ENCODE assay signal across 19 cellular contexts in the genomic region with DNA sequence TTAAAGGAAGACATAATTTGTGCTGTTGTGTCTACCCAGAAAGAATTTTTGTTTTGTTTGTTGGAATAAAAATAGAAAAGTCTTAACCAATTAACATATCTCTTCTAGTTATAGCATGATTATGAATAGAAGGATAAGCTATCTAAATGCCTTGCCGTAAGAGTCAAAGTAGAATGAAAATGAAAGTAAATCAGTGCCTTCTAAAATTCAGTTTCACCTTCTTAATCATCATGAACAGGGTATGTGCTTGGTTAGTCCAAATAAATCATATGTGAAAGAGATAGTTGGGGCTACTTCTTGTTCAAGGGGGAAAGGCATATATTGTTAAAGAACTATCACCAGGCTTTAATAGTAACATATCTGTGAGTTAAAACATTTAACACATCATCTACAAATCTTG.
A peak's percentile ranks its signal among the peaks of the same experiment; 100 is the strongest.
DNase-seq lines count a peak whose midpoint lies in the region; ATAC-seq and TF ChIP-seq lines count a peak whose summit lies in the region.
"Had no signal": no experiment of that assay in that cellular context is flagged by ENCODE, and none has a peak within 500 bp of the region (broad histone marks: within the 10 kb centered on the region; RNA-seq: fewer than 3 reads in every experiment).

No MANE protein-coding gene starts in this region.

- intact Hi-C loops in Panc1 (cut with micrococcal nuclease; ENCODE audit: unreplicated experiment): no loop called here

- H3K36me3 ChIP-seq in Panc1 (ENCODE audit: control insufficient read depth, insufficient read depth, low read length): no peaks in the 10 kb centered on the region
- H3K36me3 ChIP-seq in subcutaneous abdominal adipose tissue (ENCODE audit: control insufficient read depth in 5 of 5, insufficient read depth in 5 of 5, low read length in 5 of 5): peaks cover 0 to 3% (median 0%) of the 10 kb centered on the region in 5 donors
- H3K36me3 ChIP-seq: BLaER1 treated with 17β-estradiol and CSF1 and Interleukin-3, amounts not matched to agents 10 nM and 100 nM; pancreas had no signal

- H3K4me1 ChIP-seq in Panc1 (ENCODE audit: control insufficient read depth, insufficient read depth, low read length) (peaks cover 22% of the 10 kb centered on the region), subcutaneous abdominal adipose tissue (ENCODE audit: control insufficient read depth in 5 of 5, insufficient read depth in 5 of 5, low read length in 5 of 5) (peaks cover 0 to 7% (median 3%) of the 10 kb centered on the region in 5 donors)
- H3K4me1 ChIP-seq: BLaER1 treated with 17β-estradiol and CSF1 and Interleukin-3, amounts not matched to agents 10 nM and 100 nM had no signal

- ATAC-seq in Panc1 (no peak), GM21528 (IDR thresholded peaks at IDR 0.05; ENCODE audit: low FRiP score, unreplicated experiment) (no peak)
- ATAC-seq: activated CD4-positive, alpha-beta T cell treated with anti-CD3 and anti-CD28 coated beads for 36 hours; activated naive CD8-positive, alpha-beta T cell treated with anti-CD3 and anti-CD28 coated beads, Interleukin-2, amount 50 U/mL, for 24 hours; mucosa of descending colon had no signal

- H3K4me3 ChIP-seq in Panc1 (ENCODE audit: low read depth in 2 of 2, low read length in 2 of 2) (peak overlapping the region in 1 of 2 experiments; percentile 11; a peak in 2 of 4 replicates), coronary artery (peak overlapping the region; percentile 59), subcutaneous abdominal adipose tissue (ENCODE audit: low read depth in 1 of 5, low read length in 5 of 5) (peak overlapping the region in 4 of 5 donors; percentile 16 to 57 (median 46))
- H3K4me3 ChIP-seq: BLaER1 treated with 17β-estradiol and CSF1 and Interleukin-3, amounts not matched to agents 10 nM and 100 nM; mucosa of descending colon had no signal

- no peak for TF ChIP-seq CTCF in Panc1 (IDR thresholded peaks at IDR 0.05)
- no peak for TF ChIP-seq CTCF in coronary artery (IDR thresholded peaks at IDR 0.05)
- TF ChIP-seq CTCF in type B pancreatic cell (conservative IDR thresholded peaks at IDR 0.05): no peak

- peak overlapping the region in 2 of 5 donors; percentile 15 to 53 for H3K9ac ChIP-seq in subcutaneous abdominal adipose tissue (ENCODE audit: low read length in 5 of 5)
- H3K9ac ChIP-seq: BLaER1 treated with 17β-estradiol and CSF1 and Interleukin-3, amounts not matched to agents 10 nM and 100 nM had no signal

- peaks cover 6% of the 10 kb centered on the region for H3K4me1 Mint-ChIP-seq in type B pancreatic cell (ENCODE audit: unreplicated experiment)
- H3K4me1 Mint-ChIP-seq: activated CD4-positive, alpha-beta T cell treated with anti-CD3 and anti-CD28 coated beads for 36 hours; activated naive CD8-positive, alpha-beta T cell treated with anti-CD3 and anti-CD28 coated beads, Interleukin-2, amount 50 U/mL, for 24 hours had no signal

- CTCF ChIA-PET in Panc1 (lab: Charles Lee): no interaction called here

- H3K27ac Mint-ChIP-seq in type B pancreatic cell: no peak overlapping the region
- H3K27ac Mint-ChIP-seq: activated CD4-positive, alpha-beta T cell treated with anti-CD3 and anti-CD28 coated beads for 36 hours; activated naive CD8-positive, alpha-beta T cell treated with anti-CD3 and anti-CD28 coated beads, Interleukin-2, amount 50 U/mL, for 24 hours had no signal

- H3K27me3 ChIP-seq in Panc1 (ENCODE audit: control insufficient read depth, insufficient read depth, low read length): no peaks in the 10 kb centered on the region
- no peaks in the 10 kb centered on the region for H3K27me3 ChIP-seq in subcutaneous abdominal adipose tissue (ENCODE audit: control insufficient read depth in 5 of 5, insufficient read depth in 4 of 5, low read length in 5 of 5)
- H3K27me3 ChIP-seq: BLaER1 treated with 17β-estradiol and CSF1 and Interleukin-3, amounts not matched to agents 10 nM and 100 nM; pancreas; tibial nerve had no signal

- peak overlapping the region; percentile 1; the same call in 1 of the 2 replicates for H3K27ac ChIP-seq in Panc1 (ENCODE audit: low read length)
- H3K27ac ChIP-seq in coronary artery: peak overlapping the region in 1 of 2 donors; percentile 1
- H3K27ac ChIP-seq in subcutaneous abdominal adipose tissue (ENCODE audit: low read depth, low read length): peak overlapping the region; percentile 52
- H3K27ac ChIP-seq: BLaER1 treated with 17β-estradiol and CSF1 and Interleukin-3, amounts not matched to agents 10 nM and 100 nM had no signal

- H3K9me3 ChIP-seq in Panc1 (ENCODE audit: control insufficient read depth, insufficient read depth, low read depth, low read length): no peaks in the 10 kb centered on the region; the same call in 1 of the 2 replicates
- H3K9me3 ChIP-seq in subcutaneous abdominal adipose tissue (ENCODE audit: control insufficient read depth in 5 of 5, low read length in 5 of 5): peaks cover 0 to 3% (median 0%) of the 10 kb centered on the region in 5 donors
- H3K9me3 ChIP-seq: mucosa of descending colon, pancreas had no signal

- peaks cover 14% of the 10 kb centered on the region for H3K9me3 Mint-ChIP-seq in type B pancreatic cell

- no peaks in the 10 kb centered on the region for H3K27me3 Mint-ChIP-seq in type B pancreatic cell
- H3K27me3 Mint-ChIP-seq: activated CD4-positive, alpha-beta T cell treated with anti-CD3 and anti-CD28 coated beads for 36 hours had no signal

- BruUV-seq in Panc1 (replicated peaks; lab: Mats Ljungman, UMichigan): no TSS peak

- H3K36me3 Mint-ChIP-seq in type B pancreatic cell: peaks cover 34% of the 10 kb centered on the region

- no peak overlapping the region for H3K4me3 Mint-ChIP-seq in type B pancreatic cell
- H3K4me3 Mint-ChIP-seq: activated CD4-positive, alpha-beta T cell treated with anti-CD3 and anti-CD28 coated beads for 36 hours; activated naive CD8-positive, alpha-beta T cell treated with anti-CD3 and anti-CD28 coated beads, Interleukin-2, amount 50 U/mL, for 24 hours had no signal

- no peak for DNase-seq in Panc1 (ENCODE audit: low read depth, low spot score)
- no peak for DNase-seq in coronary artery (ENCODE audit: low spot score)
- DNase-seq in kidney tubule cell (ENCODE audit: low spot score): peak; percentile 45
- DNase-seq in stimulated activated CD4-positive, alpha-beta T cell treated with anti-CD3 and anti-CD28 coated beads, Interleukin-4, amount 100 ng/mL, for 1 hour: no peak
- no peak for DNase-seq in type B pancreatic cell (ENCODE audit: extremely low spot score, unreplicated experiment)
- DNase-seq: activated CD4-positive, alpha-beta T cell treated with anti-CD3 and anti-CD28 coated beads for 36 hours; activated naive CD8-positive, alpha-beta T cell treated with anti-CD3 and anti-CD28 coated beads, Interleukin-2, amount 50 U/mL, for 24 hours; activated T-cell treated with anti-CD3 and anti-CD28 coated beads, Interleukin-2, amount 50 U/mL, for 1 hour; DMS79; foreskin fibroblast; Kasumi-1; mucosa of descending colon; NCI-H69; pancreas; RPMI8226 had no signal

- POLR2A ChIA-PET in Panc1 (lab: Charles Lee): no interaction called here

- in situ Hi-C loops in Panc1 (cut with HindIII; ENCODE audit: low pct_unique_long_range_greater_than_20kb, low sequenced_read_pairs): no loop called here
